ENCODE assay signal across 7 cellular contexts in genomic region chr1:190678-191077, GRCh38.
DNase-seq lines count a peak whose midpoint lies in the region; ATAC-seq and TF ChIP-seq lines count a peak whose summit lies in the region.
"Not testable (repeated sequence)": the region's sequence is repeated elsewhere in the genome, so short reads cannot be mapped to it uniquely, and the experiment has no call there.

No MANE protein-coding gene starts in this region.

- H3K27me3 Mint-ChIP-seq in activated CD4-positive, alpha-beta T cell treated with anti-CD3 and anti-CD28 coated beads, Interleukin-2, amount 10 ng/mL, durations not matched to agents 24 days and 14 days; neural crest cell (ENCODE audit: low read depth): not testable (repeated sequence)

- not testable (repeated sequence) for H3K4me2 ChIP-seq in Karpas-422 (ENCODE audit: low read depth, low read length, poor library complexity, severe bottlenecking)

- not testable (repeated sequence) for H3K9ac ChIP-seq in Karpas-422 (ENCODE audit: low read length)

- H3K4me1 Mint-ChIP-seq in activated CD4-positive, alpha-beta T cell treated with anti-CD3 and anti-CD28 coated beads, Interleukin-2, amount 10 ng/mL, durations not matched to agents 24 days and 14 days; neural crest cell: not testable (repeated sequence)

- not testable (repeated sequence) for H3K4me3 ChIP-seq in Karpas-422 (ENCODE audit: low read length); esophagus muscularis mucosa

- H3K27ac ChIP-seq in Karpas-422 (ENCODE audit: low read length); esophagus muscularis mucosa (replicated peaks in 1 of 4): not testable (repeated sequence)
- peak overlapping the region; percentile 72 for H3K27ac ChIP-seq in caudate nucleus (ENCODE audit: low read depth, low read length)

- H4K20me1 ChIP-seq in Karpas-422 (ENCODE audit: insufficient read depth, low read depth, low read length): not testable (repeated sequence)

- H3K27ac Mint-ChIP-seq in activated CD4-positive, alpha-beta T cell treated with anti-CD3 and anti-CD28 coated beads, Interleukin-2, amount 10 ng/mL, durations not matched to agents 24 days and 14 days: not testable (repeated sequence)
- H3K27ac Mint-ChIP-seq in neural crest cell (ENCODE audit: unreplicated experiment): peak overlapping the region; percentile 86

- not testable (repeated sequence) for H3K4me1 ChIP-seq in Karpas-422 (ENCODE audit: low read length)
- peaks cover 0 to 12% (median 9%) of the 10 kb centered on the region in 4 donors for H3K4me1 ChIP-seq in esophagus muscularis mucosa

- not testable (repeated sequence) for H3K36me3 ChIP-seq in Karpas-422 (ENCODE audit: insufficient read depth, low read length)
- H3K36me3 ChIP-seq in esophagus muscularis mucosa: peaks cover 6 to 18% (median 11%) of the 10 kb centered on the region in 4 donors

- not testable (repeated sequence) for ATAC-seq in stimulated activated naive CD8-positive, alpha-beta T cell treated with anti-CD3 and anti-CD28 coated beads, Interleukin-15, Interleukin-2, amounts not matched to agents 100 U/mL and 50 U/mL, for 24 hours

- not testable (repeated sequence) for H3K4me3 Mint-ChIP-seq in activated CD4-positive, alpha-beta T cell treated with anti-CD3 and anti-CD28 coated beads, Interleukin-2, amount 10 ng/mL, durations not matched to agents 24 days and 14 days
- H3K4me3 Mint-ChIP-seq in neural crest cell: peak overlapping the region; percentile 65

- not testable (repeated sequence) for TF ChIP-seq CTCF in esophagus muscularis mucosa (IDR thresholded peaks at IDR 0.05); neural crest cell (conservative IDR thresholded peaks at IDR 0.05)

- not testable (repeated sequence) for H3K27me3 ChIP-seq in Karpas-422 (ENCODE audit: low read length); esophagus muscularis mucosa

- H2AFZ ChIP-seq in Karpas-422 (ENCODE audit: low read length): not testable (repeated sequence)

- not testable (repeated sequence) for TF ChIP-seq POLR2A in esophagus muscularis mucosa (IDR thresholded peaks at IDR 0.05; ENCODE audit: low read depth)

- H3K79me2 ChIP-seq in Karpas-422 (ENCODE audit: low read length): not testable (repeated sequence)

- H3K9me3 Mint-ChIP-seq in activated CD4-positive, alpha-beta T cell treated with anti-CD3 and anti-CD28 coated beads, Interleukin-2, amount 10 ng/mL, durations not matched to agents 24 days and 14 days; neural crest cell: not testable (repeated sequence)

- WGBS in esophagus muscularis mucosa: 75% methylated on average over 5 of the region's 6 CpGs

- not testable (repeated sequence) for H3K9me2 ChIP-seq in Karpas-422 (replicated peaks; ENCODE audit: insufficient read depth, low read length)

- not testable (repeated sequence) for H3K36me3 Mint-ChIP-seq in activated CD4-positive, alpha-beta T cell treated with anti-CD3 and anti-CD28 coated beads, Interleukin-2, amount 10 ng/mL, durations not matched to agents 24 days and 14 days (ENCODE audit: low read depth); neural crest cell (ENCODE audit: low read depth)

- not testable (repeated sequence) for TF ChIP-seq EP300 in esophagus muscularis mucosa (IDR thresholded peaks at IDR 0.05)

- intact Hi-C loops in activated CD4-positive, alpha-beta T cell treated with anti-CD3 and anti-CD28 coated beads, Interleukin-2, amount 10 ng/mL, durations not matched to agents 24 days and 14 days (cut with micrococcal nuclease); esophagus muscularis mucosa (cut with DNase I): not testable (repeated sequence)

- DNase-seq in Karpas-422 (peak; percentile 16), esophagus muscularis mucosa (ENCODE audit: extremely low spot score) (peak; percentile 7), mesenteric fat pad (ENCODE audit: low spot score) (peak; percentile 77), neural crest cell (ENCODE audit: low read depth, low spot score) (peak; percentile 1)
- DNase-seq in activated CD4-positive, alpha-beta T cell treated with anti-CD3 and anti-CD28 coated beads, Interleukin-2, amount 10 ng/mL, durations not matched to agents 24 days and 14 days: peak; percentile 48
- DNase-seq in caudate nucleus (lab: John Stamatoyannopoulos, UW): not testable (repeated sequence)
- peak; percentile 0 for DNase-seq in stimulated activated naive CD8-positive, alpha-beta T cell treated with anti-CD3 and anti-CD28 coated beads, Interleukin-15, Interleukin-2, amounts not matched to agents 100 U/mL and 50 U/mL, for 24 hours

- not testable (repeated sequence) for H3K9me3 ChIP-seq in Karpas-422 (ENCODE audit: low read length); esophagus muscularis mucosa
